11 cellular contexts compared by ENCODE assay signal in genomic region chr3:159941043-159941994, GRCh38. TPM values are rescaled to one million over a fixed set of nuclear protein-coding genes. Genes with fewer than 3 reads are reported as not detected.
A peak's percentile ranks its signal among the peaks of the same experiment; 100 is the strongest.
DNase-seq lines count a peak whose midpoint lies in the region; ATAC-seq, FAIRE-seq and TF ChIP-seq lines count a peak whose summit lies in the region.
"Had no signal": no experiment of that assay in that cellular context is flagged by ENCODE, and none has a peak within 500 bp of the region (broad histone marks: within the 10 kb centered on the region; RNA-seq: fewer than 3 reads in every experiment).

No MANE protein-coding gene starts in this region.

- no peak for TF ChIP-seq RAD21 in GM12878 (IDR thresholded peaks at IDR 0.05; ENCODE audit: insufficient read depth, low read depth, low read length)

- H3K9me3 ChIP-seq in GM12878 (replicated peaks; ENCODE audit: control insufficient read depth, insufficient read depth, low read length) = no peaks in the 10 kb centered on the region; the same call in 2 of the 3 replicates
- H3K9me3 ChIP-seq: SJSA1 had no signal

- H3K79me2 ChIP-seq in GM12878 (ENCODE audit: control insufficient read depth, insufficient read depth, low read length) = no peaks in the 10 kb centered on the region

- no peak for TF ChIP-seq CTCF in GM12878 (IDR thresholded peaks at IDR 0.05 in 2 of 3, conservative IDR thresholded peaks at IDR 0.05 in 1 of 3; ENCODE audit: control insufficient read depth in 2 of 3, extremely low read depth in 1 of 3, insufficient read depth in 1 of 3, low read depth in 3 of 3, low read length in 3 of 3)

- POLR2A ChIA-PET in GM12878 (lab: Charles Lee) = interaction anchor here (0.9 to 1.1 kb wide), 2 partner anchors 18 to 43 kb away, joined by 3 read pairs; no protein-coding TSS in a partner anchor

- H3K27me3 ChIP-seq in GM12878 (replicated peaks in 1 of 2; ENCODE audit: control insufficient read depth in 2 of 2, insufficient read depth in 2 of 2, low read length in 1 of 2) (no peaks in the 10 kb centered on the region), H7 (ENCODE audit: control insufficient read depth, insufficient read depth, low read length) (no peaks in the 10 kb centered on the region)
- H3K27me3 ChIP-seq: SJSA1 had no signal

- H3K4me2 ChIP-seq in GM12878 (ENCODE audit: control insufficient read depth, insufficient read depth) = no peak overlapping the region

- intact Hi-C loops in GM12878 (cut with micrococcal nuclease; ENCODE audit: unreplicated experiment) = no loop called here

- H4K20me1 ChIP-seq in GM12878 (ENCODE audit: control insufficient read depth, insufficient read depth) = no peaks in the 10 kb centered on the region

- H3K36me3 ChIP-seq in GM12878 (ENCODE audit: control insufficient read depth in 2 of 2, insufficient read depth in 2 of 2, low read length in 1 of 2) (no peaks in the 10 kb centered on the region), H7 (replicated peaks; ENCODE audit: control insufficient read depth, insufficient read depth, low read length) (no peaks in the 10 kb centered on the region)
- H3K36me3 ChIP-seq: SJSA1 had no signal

- CTCF ChIA-PET in GM12878 (lab: Yijun Ruan, JAX) = interaction anchor here (1.2 to 1.3 kb wide), 2 partner anchors 12 to 56 kb away, joined by 3 to 6 read pairs; no protein-coding TSS in a partner anchor

- H3K4me1 ChIP-seq in GM12878 (ENCODE audit: control insufficient read depth, insufficient read depth, low read length) = peaks cover 8% of the 10 kb centered on the region
- H3K4me1 ChIP-seq: SJSA1 had no signal

- ATAC-seq in GM18499 (IDR thresholded peaks at IDR 0.05; ENCODE audit: insufficient read depth, unreplicated experiment) (peak; percentile 68), GM21576 (IDR thresholded peaks at IDR 0.05; ENCODE audit: unreplicated experiment) (peak; percentile 80), HG03520 (IDR thresholded peaks at IDR 0.05; ENCODE audit: unreplicated experiment) (peak; percentile 55), GM12878 (peak; percentile 86)

- no peak for FAIRE-seq in GM12878 (lab: Jason Lieb, UNC)

- 25% methylated on average over 6 of the region's 6 CpGs for WGBS in GM12878 (ENCODE audit: insufficient coverage, insufficient replicate concordance, low lambda C conversion rate, missing lambda C conversion rate)

- in situ Hi-C loops in GM12878 (cut with MboI) = no loop called here

- H2AFZ ChIP-seq in GM12878 (ENCODE audit: control insufficient read depth, low read depth, low read length) = no peak overlapping the region

- H3K4me3 ChIP-seq in GM12878 = no peak overlapping the region
- H3K4me3 ChIP-seq in H7 (ENCODE audit: insufficient read depth, low read depth, low read length) = no peak overlapping the region
- H3K4me3 ChIP-seq: SJSA1 had no signal

- no peak for DNase-seq in GM12878 (ENCODE audit: low read depth, low spot score)
- DNase-seq in NCI-H1436 treated with DMSO at 0.1 percent for 48 hours (lab: John Stamatoyannopoulos, UW) = no peak
- no peak for DNase-seq in NCI-H446 treated with DMSO at 0.1 percent for 48 hours (lab: John Stamatoyannopoulos, UW)
- no peak for DNase-seq in putamen (ENCODE audit: low spot score)
- no peak for DNase-seq in H7
- DNase-seq: activated naive CD4-positive, alpha-beta T cell treated with anti-CD3 and anti-CD28 coated beads, Interleukin-2, amount 10 ng/mL, durations not matched to agents 7 days and 5 days; stimulated activated naive CD4-positive, alpha-beta T cell had no signal

- no peak overlapping the region for H3K9ac ChIP-seq in GM12878 (ENCODE audit: control insufficient read depth, insufficient read depth, low read length)

- RAD21 ChIA-PET in GM12878 (lab: Charles Lee; ENCODE audit: unreplicated experiment) = interaction anchor here (1.0 to 1.8 kb wide), 4 partner anchors 10 to 65 kb away, joined by 3 to 6 read pairs (median 6); no protein-coding TSS in a partner anchor

- no peak for TF ChIP-seq EP300 in GM12878 (IDR thresholded peaks at IDR 0.05; ENCODE audit: borderline replicate concordance in 1 of 2, control insufficient read depth in 1 of 2, low read depth in 2 of 2, low read length in 2 of 2)

- no TSS peak for BruUV-seq in GM12878 (replicated peaks; lab: Mats Ljungman, UMichigan)

- SMC1A ChIA-PET in GM12878 (lab: Charles Lee; ENCODE audit: uncharacterized antibody, unreplicated experiment) = interaction anchor here (0.6 to 1.7 kb wide), 12 partner anchors 9 to 75 kb away, joined by 3 to 7 read pairs (median 4); no protein-coding TSS in a partner anchor

- H3K27ac ChIP-seq in GM12878 (ENCODE audit: control insufficient read depth, insufficient read depth) = no peak overlapping the region
- H3K27ac ChIP-seq: SJSA1 had no signal

- TF ChIP-seq POLR2A in GM12878 (IDR thresholded peaks at IDR 0.05; ENCODE audit: low read depth, low read length) = no peak

TF ChIP-seq in GM12878, 131 proteins besides CTCF, POLR2A, EP300 and RAD21:
- TF ChIP-seq BCL11A (IDR thresholded peaks at IDR 0.05; ENCODE audit: low read depth, low read length) (peak; percentile 17; the same call in 1 of the 2 replicates), JUNB (IDR thresholded peaks at IDR 0.05) (peak; percentile 35; the same call in 1 of the 2 replicates), PKNOX1 (IDR thresholded peaks at IDR 0.05) (peak; percentile 57), SPI1 (IDR thresholded peaks at IDR 0.05; ENCODE audit: borderline replicate concordance, insufficient read depth, low read depth, low read length) (peak; percentile 23; the same call in 1 of the 2 replicates), YBX1 (IDR thresholded peaks at IDR 0.05) (no peak), IKZF2 (IDR thresholded peaks at IDR 0.05) (0 out of 4 replicates have a peak, but pooled peaks of 1 of the 2 experiments have one; percentile 21), CBFB (IDR thresholded peaks at IDR 0.05; ENCODE audit: low read depth) (no peak), RUNX3 (IDR thresholded peaks at IDR 0.05; ENCODE audit: low read length) (peak; percentile 22; the same call in 1 of the 2 replicates), CHD4 (IDR thresholded peaks at IDR 0.05) (no peak)

RNA-seq across cellular contexts. Expression of gene IL12A, which starts 47.3 kb away (rescaled TPM):
- 1.2 and 5.3 TPM in 2 replicates for total RNA-seq in GM12878 (2013; cell fraction: nucleolus; rRNA removed)
- total RNA-seq in GM12878 (2014; rRNA removed) (9.8 and 10.9 TPM in 2 replicates), GM12878 (2014; rRNA removed; fragmentation: Illumina TruSeq; extraction: Trizol) (3.4 and 4.4 TPM in 2 replicates), GM12878 (2021) (3.1 and 4.0 TPM in 2 replicates)
- polyA plus RNA-seq in GM12878 (2011; ENCODE audit: low read depth) = 1.1 TPM
- polyA plus RNA-seq in GM12878 (2011; rRNA removed) (0.99 and 1.8 TPM in 2 replicates), GM12878 (2014; fragmentation: Illumina TruSeq; extraction: Trizol) (3.2 and 3.8 TPM in 2 replicates), GM12878 (2014; fragmentation: Nextera tagmentation; extraction: Ambion mirVana) (1 to 10 TPM in 1 of 2 experiments, under 1 TPM in 1; 0.50 to 2.6 TPM), GM12878 (2014; rRNA removed) (6.0 and 8.4 TPM in 2 replicates), GM12878 (2016; fragmentation: Nextera tagmentation; extraction: Ambion mirVana) (1 to 10 TPM; 3.6 to 4.2 TPM)
- 0.78 and 1.5 TPM in 2 replicates for polyA plus RNA-seq in GM12878 (2011; cell fraction: cytosol; rRNA removed)
- 3.7 and 5.6 TPM in 2 replicates for polyA plus RNA-seq in GM12878 (2011; cell fraction: nucleus; rRNA removed)
- 1.8 and 2.4 TPM in 2 replicates for polyA plus RNA-seq in GM12878 (2012)
- polyA minus RNA-seq in GM12878 (2011; rRNA and poly(A)+ RNA removed) = 0.29 and 0.62 TPM in 2 replicates
- 1.2 TPM in 1 of 2 replicates, not detected in the other for polyA minus RNA-seq in GM12878 (2011; cell fraction: cytosol; rRNA and poly(A)+ RNA removed)
- 0.67 and 0.97 TPM in 2 replicates for polyA minus RNA-seq in GM12878 (2011; cell fraction: nucleus; rRNA and poly(A)+ RNA removed)
- total RNA-seq in H7 (2014; rRNA removed; shearing (Covaris generic)) = 0.55 and 1.1 TPM in 2 replicates
